Comparison of ENCODE assay signal across 30 cellular contexts in genomic region chr5:113189291-113189690, GRCh38.
"Had no signal": no experiment of that assay in that cellular context is flagged by ENCODE, and none has a peak within 500 bp of the region (broad histone marks: within the 10 kb centered on the region; RNA-seq: fewer than 3 reads in every experiment).

No MANE protein-coding gene starts in this region.

- FAIRE-seq: islet of Langerhans had no signal

- ATAC-seq: left cardiac atrium; left lung; lower lobe of right lung; naive thymus-derived CD8-positive, alpha-beta T cell; right cardiac atrium; sciatic nerve had no signal

- H3K36me3 ChIP-seq: left lung, lower lobe of right lung, neural progenitor cell, neutrophil, ovary, prostate gland, suprapubic skin, uterus had no signal

- DNase-seq: hypothalamus; immature natural killer cell; kidney glomerular epithelial cell; left cardiac atrium; left lung; lower lobe of right lung; mammary epithelial cell; mesenchymal stem cell; naive thymus-derived CD8-positive, alpha-beta T cell; ovary; posterior cingulate gyrus; retina; right cardiac atrium; stimulated activated CD4-positive, alpha-beta T cell treated with anti-CD3 and anti-CD28 coated beads, Interleukin-12 subunit alpha, Interleukin-12 subunit beta, amount 100 ng/mL, for 4 hours; stimulated activated CD4-positive, alpha-beta T cell treated with anti-CD3 and anti-CD28 coated beads, Interleukin-15, amount 100 ng/mL, for 24 hours; stimulated activated CD4-positive, alpha-beta T cell treated with anti-CD3 and anti-CD28 coated beads, Interleukin-2, amount 100 ng/mL, for 24 hours; stimulated activated CD4-positive, alpha-beta T cell treated with anti-CD3 and anti-CD28 coated beads, Interleukin-4, amount 100 ng/mL, for 1 hour; stimulated activated naive B cell treated with anti-CD40 and anti-IgM and Interleukin-4, amounts not matched to agents 10 μg/mL and 1 μg/mL and 100 μg/mL, for 72 hours; uterus had no signal

- H3K27ac Mint-ChIP-seq: immature natural killer cell; neural progenitor cell; stimulated activated naive B cell treated with anti-CD40 and anti-IgM and Interleukin-4, amounts not matched to agents 10 μg/mL and 1 μg/mL and 100 μg/mL, for 72 hours; stimulated activated naive CD8-positive, alpha-beta T cell treated with anti-CD3 and anti-CD28 coated beads, Interleukin-15, Interleukin-2, amounts not matched to agents 100 ng/mL and 50 ng/mL, for 24 hours; type B pancreatic cell had no signal

- H3K4me3 ChIP-seq: left lung, lower lobe of right lung, neural progenitor cell, ovary, prostate gland, skin epidermis, suprapubic skin, tibial nerve, uterus had no signal

- H3K27ac ChIP-seq: left lung, lower lobe of right lung, neural progenitor cell, neutrophil, ovary, prostate gland, skin epidermis, suprapubic skin, tibial nerve, uterus had no signal

- H3K27me3 ChIP-seq: left lung, neural progenitor cell, neutrophil, ovary, suprapubic skin, tibial nerve, uterus had no signal

- H3K4me1 ChIP-seq: left lung, lower lobe of right lung, neural progenitor cell, prostate gland, uterus had no signal

- H3K27me3 Mint-ChIP-seq: naive thymus-derived CD8-positive, alpha-beta T cell; stimulated activated naive CD8-positive, alpha-beta T cell treated with anti-CD3 and anti-CD28 coated beads, Interleukin-15, Interleukin-2, amounts not matched to agents 100 ng/mL and 50 ng/mL, for 24 hours; type B pancreatic cell had no signal

- H3K4me2 ChIP-seq: neural progenitor cell had no signal

- H3K9me3 Mint-ChIP-seq: immature natural killer cell; stimulated activated naive CD8-positive, alpha-beta T cell treated with anti-CD3 and anti-CD28 coated beads, Interleukin-15, Interleukin-2, amounts not matched to agents 100 ng/mL and 50 ng/mL, for 24 hours had no signal

- H3K36me3 Mint-ChIP-seq: immature natural killer cell; stimulated activated naive B cell treated with anti-CD40 and anti-IgM and Interleukin-4, amounts not matched to agents 10 μg/mL and 1 μg/mL and 100 μg/mL, for 72 hours had no signal

- H2AFZ ChIP-seq: neural progenitor cell had no signal

- H3K9me3 ChIP-seq: left lung, neutrophil, ovary, prostate gland, suprapubic skin, uterus had no signal

- H3K4me1 Mint-ChIP-seq: immature natural killer cell had no signal

- H3K4me3 Mint-ChIP-seq: immature natural killer cell; naive thymus-derived CD8-positive, alpha-beta T cell; nephron; neural progenitor cell; stimulated activated naive B cell treated with anti-CD40 and anti-IgM and Interleukin-4, amounts not matched to agents 10 μg/mL and 1 μg/mL and 100 μg/mL, for 72 hours; stimulated activated naive CD8-positive, alpha-beta T cell treated with anti-CD3 and anti-CD28 coated beads, Interleukin-15, Interleukin-2, amounts not matched to agents 100 ng/mL and 50 ng/mL, for 24 hours; type B pancreatic cell had no signal

- H3K9ac ChIP-seq: neural progenitor cell had no signal
